Comparison of ENCODE assay signal across 8 cellular contexts in the genomic region with DNA sequence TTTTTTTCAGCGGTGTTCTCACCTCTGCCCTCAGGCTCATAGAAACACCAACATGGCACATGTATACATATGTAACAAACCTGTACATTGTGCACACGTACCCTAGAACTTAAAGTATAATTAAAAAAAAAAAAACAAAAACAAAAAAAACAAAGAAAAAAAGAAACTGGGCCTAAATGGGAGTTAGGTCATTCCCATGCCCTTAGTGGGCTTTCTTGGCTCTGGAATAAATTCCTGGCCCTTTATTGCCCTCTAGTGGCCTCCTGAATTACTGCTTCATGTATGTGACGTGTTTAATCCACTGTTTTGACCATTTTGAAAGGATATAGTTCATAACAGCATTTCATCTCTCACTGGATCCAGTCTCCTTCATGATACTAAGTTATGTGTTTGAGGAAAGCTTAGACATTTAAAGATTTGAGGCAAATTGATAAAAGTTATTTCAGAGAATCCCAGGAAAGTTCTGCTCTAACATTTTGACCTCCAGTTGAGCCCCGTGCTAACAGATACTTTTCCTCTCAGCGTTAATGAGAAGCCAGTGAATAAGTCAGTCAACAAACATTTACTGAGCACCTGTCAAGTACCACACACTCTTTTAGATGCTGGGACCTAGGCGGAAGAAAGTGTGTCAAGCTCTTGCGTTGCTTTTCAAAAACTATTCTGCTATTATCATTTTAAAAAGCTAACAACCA. TPM values are rescaled to one million over a fixed set of nuclear protein-coding genes. Genes with fewer than 3 reads are reported as not detected.
DNase-seq lines count a peak whose midpoint lies in the region; ATAC-seq and TF ChIP-seq lines count a peak whose summit lies in the region.

No MANE protein-coding gene starts in this region.

- CTCF ChIA-PET in PC-3 (lab: Charles Lee) = interaction anchor here (1.1 to 1.4 kb wide), 3 partner anchors 10 to 40 kb away, joined by 3 to 5 read pairs (median 4); no protein-coding TSS in a partner anchor

- peak overlapping the region; percentile 25 for H2AFZ ChIP-seq in PC-3 (ENCODE audit: low read length)

- no peaks in the 10 kb centered on the region for H3K36me3 ChIP-seq in PC-3 (ENCODE audit: low read depth, low read length)
- H3K36me3 ChIP-seq in thyroid gland = no peaks in the 10 kb centered on the region

- H3K79me2 ChIP-seq in PC-3 (ENCODE audit: low read length) = no peaks in the 10 kb centered on the region

- H3K27ac ChIP-seq in PC-3 (ENCODE audit: low read length) (no peak overlapping the region), thyroid gland (no peak overlapping the region)

- intact Hi-C loops in PC-3 (cut with micrococcal nuclease) (loop anchor here (1.0 kb wide), 1 partner anchor 109 kb away; no protein-coding TSS in a partner anchor), thyroid gland (cut with DNase I) (loop anchor here (10.0 kb wide), 1 partner anchor 222 kb away; no protein-coding TSS in a partner anchor)

- 51 to 58% methylated on average over 7 of the region's 7 CpGs for WGBS in thyroid gland, 2 donors

- peaks cover 10% of the 10 kb centered on the region; the same call in 1 of the 2 replicates for H3K9me3 ChIP-seq in PC-3 (ENCODE audit: low read length)
- no peaks in the 10 kb centered on the region for H3K9me3 ChIP-seq in thyroid gland

- TF ChIP-seq POLR2A in thyroid gland (IDR thresholded peaks at IDR 0.05) = no peak

- H3F3A ChIP-seq in PC-3 (ENCODE audit: low read length, unreplicated experiment) = no peaks in the 10 kb centered on the region

- peak overlapping the region; percentile 36 for H3K4me2 ChIP-seq in PC-3 (ENCODE audit: low read length)

- no TSS peak for BruUV-seq in PC-3 (replicated peaks; lab: Mats Ljungman, UMichigan)

- peak; percentile 41 for DNase-seq in NCI-H510A treated with DMSO at 0.1 percent for 48 hours (lab: John Stamatoyannopoulos, UW)
- no peak for DNase-seq in NCI-H510A (lab: John Stamatoyannopoulos, UW)
- DNase-seq in KBM-7 = peak; percentile 63
- peak; percentile 94 for DNase-seq in PC-3
- DNase-seq in choroid plexus epithelial cell (ENCODE audit: low read depth) = peak; percentile 92
- DNase-seq in left lobe of liver (ENCODE audit: low spot score) = no peak
- DNase-seq in thyroid gland = peak; percentile 47 to 51

- POLR2A ChIA-PET in PC-3 (lab: Charles Lee; ENCODE audit: unreplicated experiment) = no interaction called here

- no peaks in the 10 kb centered on the region for H3K9me2 ChIP-seq in PC-3 (replicated peaks; ENCODE audit: low read length)

- in situ Hi-C loops in KBM-7 (cut with MboI; ENCODE audit: low pct_unique_long_range_greater_than_20kb, low sequenced_read_pairs) = loop anchor here (25.0 kb wide), 1 partner anchor 404 kb away; no protein-coding TSS in a partner anchor

- no peaks in the 10 kb centered on the region for H3K27me3 ChIP-seq in PC-3 (ENCODE audit: low read length)
- no peaks in the 10 kb centered on the region for H3K27me3 ChIP-seq in thyroid gland

- H3K9ac ChIP-seq in PC-3 (ENCODE audit: low read length) = no peak overlapping the region

- H3K4me1 ChIP-seq in PC-3 (ENCODE audit: insufficient read depth, low read length) (no peaks in the 10 kb centered on the region; the same call in 1 of the 2 replicates), thyroid gland (peaks cover 0 to 10% of the 10 kb centered on the region in 2 donors)

- no peak overlapping the region for H3K4me3 ChIP-seq in PC-3 (ENCODE audit: low read length)
- no peak overlapping the region for H3K4me3 ChIP-seq in choroid plexus epithelial cell (ENCODE audit: low read depth, low read length)
- H3K4me3 ChIP-seq in thyroid gland (replicated peaks in 1 of 3) = no peak overlapping the region

- ATAC-seq in PC-3 (peak; percentile 79), left lobe of liver (peak; percentile 81), GM21381 (IDR thresholded peaks at IDR 0.05; ENCODE audit: unreplicated experiment) (no peak)

- TF ChIP-seq CTCF in PC-3 (conservative IDR thresholded peaks at IDR 0.05; ENCODE audit: low read depth, low read length) = peak; percentile 96
- peak; percentile 79 for TF ChIP-seq CTCF in choroid plexus epithelial cell (conservative IDR thresholded peaks at IDR 0.05; ENCODE audit: low read depth, low read length)
- peak; percentile 57 to 96 (median 82) for TF ChIP-seq CTCF in thyroid gland (IDR thresholded peaks at IDR 0.05)

- H4K20me1 ChIP-seq in PC-3 (ENCODE audit: low read length) = no peaks in the 10 kb centered on the region

RNA-seq across cellular contexts. Expression of a gene that starts 54.7 kb away (rescaled TPM):
- total RNA-seq in PC-3 (2014; rRNA removed) (45.9 and 57.9 TPM in 2 replicates), left lobe of liver (22.7 TPM), thyroid gland (100 to 1,000 TPM; 119 to 165 (median 132) TPM)

Comparison
In these comparisons a context has a peak if more than half of its experiments do, and no peak if none do; other contexts are left out.
1. DNase-seq: peak in NCI-H510A treated with DMSO at 0.1 percent for 48 hours (single experiment), KBM-7 (single experiment), PC-3 (single experiment), choroid plexus epithelial cell (single experiment) and thyroid gland (2 of 2); none in NCI-H510A (single experiment) and left lobe of liver (single experiment).
2. Peak in every context shown above with its lines, with median percentiles within 50 percentile points of each other: CTCF ChIP-seq.